24 cellular contexts compared by ENCODE assay signal in genomic region chr17:66414528-66415175, GRCh38.
A peak's percentile ranks its signal among the peaks of the same experiment; 100 is the strongest.
DNase-seq lines count a peak whose midpoint lies in the region; ATAC-seq, FAIRE-seq and TF ChIP-seq lines count a peak whose summit lies in the region.
"Had no signal": no experiment of that assay in that cellular context is flagged by ENCODE, and none has a peak within 500 bp of the region (broad histone marks: within the 10 kb centered on the region; RNA-seq: fewer than 3 reads in every experiment).

No MANE protein-coding gene starts in this region.

- in situ Hi-C loops in K562 (cut with MboI): no loop called here

- TF ChIP-seq POLR2A in K562 (conservative IDR thresholded peaks at IDR 0.05): no peak

- TF ChIP-seq RAD21 in K562 (CRISPR knock-in tag; conservative IDR thresholded peaks at IDR 0.05 in 1 of 2, IDR thresholded peaks at IDR 0.05 in 1 of 2): no peak

- H3K4me3 ChIP-seq in K562 (no peak overlapping the region), small intestine (ENCODE audit: low read depth in 1 of 2, low read length in 2 of 2) (no peak overlapping the region)
- H3K4me3 ChIP-seq: lower lobe of right lung, SK-N-MC had no signal

- no peak for DNase-seq in activated T-cell treated with anti-CD3 and anti-CD28 coated beads, Interleukin-2, amount 50 U/mL, for 24 hours
- no peak for DNase-seq in activated T-cell treated with anti-CD3 and anti-CD28 coated beads, Interleukin-2, amount 50 U/mL, for 1 hour
- no peak for DNase-seq in HTR-8/SVneo (ENCODE audit: insufficient read length, low spot score)
- no peak for DNase-seq in K562 (ENCODE audit: extremely low read depth in 1 of 4, low spot score in 3 of 4)
- peak; percentile 37 for DNase-seq in small intestine
- DNase-seq in NCI-H2196 treated with DMSO at 0.1 percent for 48 hours (lab: John Stamatoyannopoulos, UW; ENCODE audit: unreplicated experiment): no peak
- no peak for DNase-seq in activated CD8-positive, alpha-beta memory T cell treated with anti-CD3 and anti-CD28 coated beads for 24 hours
- DNase-seq: activated CD4-positive, alpha-beta T cell treated with anti-CD3 and anti-CD28 coated beads, Interleukin-2, amount 50 U/mL, for 4 hours; amygdala; CD4-positive, CD25-positive, alpha-beta regulatory T cell; effector memory CD4-positive, alpha-beta T cell; head of caudate nucleus; Kasumi-1; lower lobe of right lung; naive B cell; NCI-H1105; NCI-H2107; NCI-H82; stimulated activated CD4-positive, alpha-beta T cell treated with anti-CD3 and anti-CD28 coated beads, Interleukin-1b, Interleukin-23, amount 100 ng/mL, for 48 hours had no signal

- TF ChIP-seq CTCF in K562 (IDR thresholded peaks at IDR 0.05 in 2 of 3, conservative IDR thresholded peaks at IDR 0.05 in 1 of 3; ENCODE audit: insufficient read depth in 2 of 3, low read depth in 1 of 3, low read length in 3 of 3): no peak

- ATAC-seq in K562 (no peak), GM19324 (IDR thresholded peaks at IDR 0.05; ENCODE audit: low FRiP score, unreplicated experiment) (no peak)

- H3K4me1 Mint-ChIP-seq in activated T-cell treated with anti-CD3 and anti-CD28 coated beads, Interleukin-2, amount 50 U/mL, for 24 hours (ENCODE audit: low read depth): peaks cover 68% of the 10 kb centered on the region
- H3K4me1 Mint-ChIP-seq: central memory CD8-positive, alpha-beta T cell had no signal

- peaks cover 5% of the 10 kb centered on the region; the same call in 1 of the 2 replicates for H4K20me1 ChIP-seq in K562 (replicated peaks; ENCODE audit: control insufficient read depth, insufficient read depth, low read length)

- H3K4me2 ChIP-seq in K562 (ENCODE audit: insufficient read depth, low read length): no peak overlapping the region

- no peaks in the 10 kb centered on the region for H3K9me1 ChIP-seq in K562 (ENCODE audit: control insufficient read depth, insufficient read depth, low read length)

- no peaks in the 10 kb centered on the region for H3K36me3 ChIP-seq in K562 (ENCODE audit: control insufficient read depth, insufficient read depth, low read length)
- no peaks in the 10 kb centered on the region for H3K36me3 ChIP-seq in small intestine (ENCODE audit: control insufficient read depth in 2 of 2, insufficient read depth in 2 of 2, low read length in 2 of 2)
- H3K36me3 ChIP-seq: lower lobe of right lung had no signal

- 25% methylated on average over 4 of the region's 4 CpGs for WGBS in K562 (ENCODE audit: insufficient coverage, low coverage, missing lambda C conversion rate)
- WGBS in small intestine, 3 donors: 17 to 57% (median 34%) methylated on average over 4 of the region's 4 CpGs

- no TSS peak for BruUV-seq in K562 (replicated peaks; lab: Mats Ljungman, UMichigan)

- no peak overlapping the region for H2AFZ ChIP-seq in K562 (ENCODE audit: low read depth, low read length)
- H2AFZ ChIP-seq: parathyroid adenoma had no signal

- H3K36me3 Mint-ChIP-seq in activated T-cell treated with anti-CD3 and anti-CD28 coated beads, Interleukin-2, amount 50 U/mL, for 24 hours (ENCODE audit: low read depth): peaks cover 13% of the 10 kb centered on the region
- H3K36me3 Mint-ChIP-seq: CD4-positive, CD25-positive, alpha-beta regulatory T cell; naive B cell had no signal

- TF ChIP-seq EP300 in K562 (IDR thresholded peaks at IDR 0.05; ENCODE audit: low read length): no peak

- peaks cover 11% of the 10 kb centered on the region; the same call in 1 of the 3 replicates for H3K79me2 ChIP-seq in K562 (ENCODE audit: control insufficient read depth, insufficient read depth, low read length)
- H3K79me2 ChIP-seq: parathyroid adenoma had no signal

- H3K27ac ChIP-seq in K562 (ENCODE audit: extremely low read depth, low read depth, low read length): no peak overlapping the region
- H3K27ac ChIP-seq in small intestine (ENCODE audit: low read depth in 1 of 2, low read length in 1 of 2): peak overlapping the region; percentile 34 to 81
- H3K27ac ChIP-seq: lower lobe of right lung, parathyroid adenoma, SK-N-MC had no signal

- no peak overlapping the region for H3K9ac ChIP-seq in K562 (ENCODE audit: insufficient read depth in 1 of 2, low read depth in 2 of 2, low read length in 2 of 2)
- H3K9ac ChIP-seq: parathyroid adenoma had no signal

- FAIRE-seq in HTR-8/SVneo (lab: Jason Lieb, UNC) (peak; percentile 83), K562 (lab: Jason Lieb, UNC) (peak; percentile 6), small intestine (lab: Jason Lieb, UNC) (no peak)

- H3K4me1 ChIP-seq in K562 (replicated peaks in 1 of 2; ENCODE audit: control insufficient read depth in 2 of 2, insufficient read depth in 2 of 2, low read length in 2 of 2) (peaks cover 6 to 9% of the 10 kb centered on the region in 2 experiments; a peak in 3 of 5 replicates), small intestine (ENCODE audit: control insufficient read depth in 2 of 2, insufficient read depth in 1 of 2, low read depth in 1 of 2, low read length in 1 of 2) (peaks cover 8 to 17% of the 10 kb centered on the region in 2 donors)
- H3K4me1 ChIP-seq: parathyroid adenoma had no signal

- H3K27ac Mint-ChIP-seq in activated T-cell treated with anti-CD3 and anti-CD28 coated beads, Interleukin-2, amount 50 U/mL, for 24 hours: peak overlapping the region; percentile 54
- H3K27ac Mint-ChIP-seq: activated T-helper 1 cell treated with anti-CD3 and anti-CD28 coated beads, Interleukin-12 subunit alpha, Interleukin-12 subunit beta, Interleukin-2, Interleukin-4 antibody, amounts not matched to agents 30 ng/mL and 10 ng/mL and 1 ng/mL, durations not matched to agents 14 hours and 24 hours and 36 hours; naive B cell had no signal

- peaks cover 2% of the 10 kb centered on the region for H3K9me3 Mint-ChIP-seq in activated T-cell treated with anti-CD3 and anti-CD28 coated beads, Interleukin-2, amount 50 U/mL, for 24 hours
- H3K9me3 Mint-ChIP-seq: activated T-helper 1 cell treated with anti-CD3 and anti-CD28 coated beads, Interleukin-12 subunit alpha, Interleukin-12 subunit beta, Interleukin-2, Interleukin-4 antibody, amounts not matched to agents 30 ng/mL and 10 ng/mL and 1 ng/mL, durations not matched to agents 14 hours and 24 hours and 36 hours; central memory CD8-positive, alpha-beta T cell; naive B cell had no signal

- intact Hi-C loops in K562 (cut with micrococcal nuclease): no loop called here

- no peaks in the 10 kb centered on the region for H3K27me3 ChIP-seq in K562 (ENCODE audit: control insufficient read depth in 2 of 2, insufficient read depth in 2 of 2, low read length in 2 of 2)
- H3K27me3 ChIP-seq in small intestine (ENCODE audit: control insufficient read depth in 2 of 2, insufficient read depth in 2 of 2, low read length in 2 of 2): no peaks in the 10 kb centered on the region

- CTCF ChIA-PET in K562 (lab: Yijun Ruan, JAX; ENCODE audit: low intra/inter-chr PET ratio): no interaction called here

- POLR2A ChIA-PET in K562 (lab: Yijun Ruan, JAX): interaction anchor here (0.5 to 1.1 kb wide), 2 partner anchors 10 to 410 kb away, joined by 3 to 4 read pairs; no protein-coding TSS in a partner anchor

- no peak overlapping the region for H3K4me3 Mint-ChIP-seq in activated T-cell treated with anti-CD3 and anti-CD28 coated beads, Interleukin-2, amount 50 U/mL, for 24 hours
- H3K4me3 Mint-ChIP-seq: activated T-helper 1 cell treated with anti-CD3 and anti-CD28 coated beads, Interleukin-12 subunit alpha, Interleukin-12 subunit beta, Interleukin-2, Interleukin-4 antibody, amounts not matched to agents 30 ng/mL and 10 ng/mL and 1 ng/mL, durations not matched to agents 14 hours and 24 hours and 36 hours; central memory CD8-positive, alpha-beta T cell had no signal

- H3K9me3 ChIP-seq in K562 (replicated peaks; ENCODE audit: control insufficient read depth, insufficient read depth, low read depth, low read length) (no peaks in the 10 kb centered on the region), small intestine (ENCODE audit: control insufficient read depth, low read depth) (no peaks in the 10 kb centered on the region)
- H3K9me3 ChIP-seq: lower lobe of right lung had no signal

- no peaks in the 10 kb centered on the region for H3K27me3 Mint-ChIP-seq in activated T-cell treated with anti-CD3 and anti-CD28 coated beads, Interleukin-2, amount 50 U/mL, for 24 hours
- H3K27me3 Mint-ChIP-seq: CD4-positive, CD25-positive, alpha-beta regulatory T cell; central memory CD8-positive, alpha-beta T cell had no signal

TF ChIP-seq in K562, 482 proteins besides CTCF, POLR2A, EP300 and RAD21:
- TF ChIP-seq ARID2 (IDR thresholded peaks at IDR 0.05) (no peak), EHMT2 (IDR thresholded peaks at IDR 0.05) (no peak), BDP1 (IDR thresholded peaks at IDR 0.05; ENCODE audit: insufficient read depth, insufficient read length) (no peak), NUFIP1 (IDR thresholded peaks at IDR 0.05; ENCODE audit: partially characterized antibody) (no peak), KDM5B (IDR thresholded peaks at IDR 0.05; ENCODE audit: insufficient replicate concordance, low read depth, low read length) (no peak), ZNF764 (CRISPR knock-in tag; IDR thresholded peaks at IDR 0.05; ENCODE audit: low read depth) (no peak)
